ENCODE assay signal across 9 cellular contexts in the genomic region with DNA sequence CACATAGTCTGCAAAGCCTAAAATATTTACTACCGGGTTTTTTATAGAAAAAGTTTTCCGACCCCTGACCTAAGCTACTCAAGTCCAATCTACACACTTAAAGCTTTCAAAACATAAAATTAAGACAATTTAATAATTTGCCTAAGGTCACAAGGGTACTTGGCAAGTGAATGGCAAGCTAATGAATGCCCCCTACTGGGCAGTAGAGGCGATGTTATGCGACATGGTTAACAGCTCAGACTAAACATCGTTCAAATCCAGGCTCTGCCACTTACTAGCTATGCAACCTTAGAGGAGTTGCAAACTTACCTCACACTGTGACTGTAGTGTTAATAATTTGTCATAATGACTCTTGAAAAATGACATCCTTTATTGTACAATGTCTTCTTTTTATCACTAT.
A peak's percentile ranks its signal among the peaks of the same experiment; 100 is the strongest.
DNase-seq lines count a peak whose midpoint lies in the region; ATAC-seq, FAIRE-seq and TF ChIP-seq lines count a peak whose summit lies in the region.
"Had no signal": no experiment of that assay in that cellular context is flagged by ENCODE, and none has a peak within 500 bp of the region (broad histone marks: within the 10 kb centered on the region; RNA-seq: fewer than 3 reads in every experiment).

No MANE protein-coding gene starts in this region.

- ATAC-seq in GM21528 (IDR thresholded peaks at IDR 0.05; ENCODE audit: low FRiP score, unreplicated experiment), result no peak

- no peaks in the 10 kb centered on the region for H3K9me3 ChIP-seq in small intestine (ENCODE audit: control insufficient read depth, low read depth)

- TF ChIP-seq CTCF in fibroblast of the aortic adventitia (IDR thresholded peaks at IDR 0.05; ENCODE audit: insufficient read depth, low read length), result peak; percentile 56

- H3K27me3 ChIP-seq in small intestine (ENCODE audit: control insufficient read depth in 2 of 2, insufficient read depth in 2 of 2, low read length in 2 of 2), result no peaks in the 10 kb centered on the region

- H3K27ac ChIP-seq in small intestine (ENCODE audit: low read depth in 1 of 2, low read length in 1 of 2), result no peak overlapping the region

- FAIRE-seq in small intestine (lab: Jason Lieb, UNC), result no peak
- FAIRE-seq: islet of Langerhans had no signal

- H3K36me3 ChIP-seq in small intestine (ENCODE audit: control insufficient read depth in 2 of 2, insufficient read depth in 2 of 2, low read length in 2 of 2), result no peaks in the 10 kb centered on the region

- WGBS in small intestine, 3 donors, result 24 to 45% (median 29%) methylated on average over 5 of the region's 5 CpGs

- no peak overlapping the region for H3K4me3 ChIP-seq in Jurkat, Clone E6-1 (ENCODE audit: low read length)
- no peak overlapping the region for H3K4me3 ChIP-seq in fibroblast of the aortic adventitia (ENCODE audit: low read depth, low read length)
- H3K4me3 ChIP-seq in small intestine (ENCODE audit: low read depth in 1 of 2, low read length in 2 of 2), result no peak overlapping the region

- DNase-seq in EL (peak; percentile 25), RPMI8226 (peak; percentile 52), fibroblast of the aortic adventitia (ENCODE audit: low read depth) (peak; percentile 34), small intestine (peak; percentile 23), OCI-M2 (lab: John Stamatoyannopoulos, UW; ENCODE audit: unreplicated experiment) (no peak)
- peak; percentile 56 for DNase-seq in Jurkat, Clone E6-1 (ENCODE audit: low read depth, low spot score)
- no peak for DNase-seq in activated CD8-positive, alpha-beta memory T cell treated with anti-CD3 and anti-CD28 coated beads, Interleukin-2, amount 50 U/mL, for 48 hours

- H3K4me1 ChIP-seq in small intestine (ENCODE audit: control insufficient read depth in 2 of 2, insufficient read depth in 1 of 2, low read depth in 1 of 2, low read length in 1 of 2), result no peaks in the 10 kb centered on the region

Comparison
In these comparisons a context has a peak if more than half of its experiments do, and no peak if none do; other contexts are left out.
1. DNase-seq: peak in EL (single experiment), Jurkat, Clone E6-1 (single experiment), RPMI8226 (single experiment), fibroblast of the aortic adventitia (single experiment) and small intestine (single experiment); none in OCI-M2 (single experiment) and activated CD8-positive, alpha-beta memory T cell treated with anti-CD3 and anti-CD28 coated beads, Interleukin-2, amount 50 U/mL, for 48 hours (single experiment).